18 cellular contexts compared by ENCODE assay signal in the genomic region with DNA sequence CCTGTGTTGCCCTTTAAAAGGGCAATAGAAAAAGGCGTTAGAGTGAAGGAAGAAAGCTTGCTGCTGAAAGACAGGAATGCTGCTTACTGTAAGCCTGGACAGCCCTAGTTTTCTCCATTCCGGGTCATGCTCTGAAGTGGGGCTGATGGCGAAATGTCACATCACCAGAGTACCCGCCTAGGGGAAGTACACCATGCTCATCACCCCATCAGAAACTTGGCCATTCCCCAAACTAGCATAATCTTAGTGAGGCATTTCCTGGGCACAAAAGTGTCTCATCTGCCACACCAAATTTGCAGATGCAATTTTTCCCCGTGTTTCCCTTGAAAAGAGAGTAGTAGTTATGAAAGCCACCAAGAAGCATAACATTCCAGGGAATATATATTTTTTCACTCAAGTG. TPM values are rescaled to one million over a fixed set of nuclear protein-coding genes. Genes with fewer than 3 reads are reported as not detected.
DNase-seq lines count a peak whose midpoint lies in the region; ATAC-seq, FAIRE-seq and TF ChIP-seq lines count a peak whose summit lies in the region.
"Had no signal": no experiment of that assay in that cellular context is flagged by ENCODE, and none has a peak within 500 bp of the region (broad histone marks: within the 10 kb centered on the region; RNA-seq: fewer than 3 reads in every experiment).

No MANE protein-coding gene starts in this region.

- H3K4me3 ChIP-seq in kidney (ENCODE audit: low read length in 2 of 2) (no peak overlapping the region), tibial artery (no peak overlapping the region)
- H3K4me3 ChIP-seq: smooth muscle cell, upper lobe of left lung had no signal

- H3K4me1 ChIP-seq in kidney (ENCODE audit: control insufficient read depth in 1 of 2, insufficient read depth in 1 of 2, low read depth in 1 of 2, low read length in 2 of 2) (no peaks in the 10 kb centered on the region), tibial artery (no peaks in the 10 kb centered on the region)
- H3K4me1 ChIP-seq: upper lobe of left lung had no signal

- H3K9me3 Mint-ChIP-seq in activated naive CD4-positive, alpha-beta T cell treated with anti-CD3 and anti-CD28 coated beads for 36 hours, result peaks cover 2% of the 10 kb centered on the region
- H3K9me3 Mint-ChIP-seq in activated T-helper 17 cell treated with anti-CD3 and anti-CD28 coated beads, Interleukin-2, amount 50 U/mL, for 72 hours, result no peaks in the 10 kb centered on the region
- H3K9me3 Mint-ChIP-seq: nephron had no signal

- FAIRE-seq in kidney (lab: Jason Lieb, UNC), result no peak
- FAIRE-seq: keratinocyte had no signal

- peak; percentile 34 for ATAC-seq in activated T-helper 17 cell treated with anti-CD3 and anti-CD28 coated beads, Interleukin-2, amount 50 U/mL, for 72 hours (replicated peaks)
- ATAC-seq in GM18909 (IDR thresholded peaks at IDR 0.05; ENCODE audit: poor library complexity, unreplicated experiment), result no peak
- no peak for ATAC-seq in HG03521 (IDR thresholded peaks at IDR 0.05; ENCODE audit: unreplicated experiment)
- ATAC-seq: activated naive CD4-positive, alpha-beta T cell treated with anti-CD3 and anti-CD28 coated beads, Interleukin-2, amount 50 U/mL, for 72 hours; esophagus mucosa; HCT116 had no signal

- H3K27me3 ChIP-seq in tibial artery, result no peaks in the 10 kb centered on the region
- H3K27me3 ChIP-seq: upper lobe of left lung had no signal

- CTCF ChIA-PET in activated naive CD4-positive, alpha-beta T cell treated with anti-CD3 and anti-CD28 coated beads for 36 hours (lab: Charles Lee), result no interaction called here

- H3K27ac ChIP-seq in kidney (ENCODE audit: low read depth in 2 of 2, low read length in 2 of 2) (no peak overlapping the region), tibial artery (no peak overlapping the region)
- H3K27ac ChIP-seq: upper lobe of left lung had no signal

- no peak overlapping the region for H3K27ac Mint-ChIP-seq in activated naive CD4-positive, alpha-beta T cell treated with anti-CD3 and anti-CD28 coated beads for 36 hours
- H3K27ac Mint-ChIP-seq in activated T-helper 17 cell treated with anti-CD3 and anti-CD28 coated beads, Interleukin-2, amount 50 U/mL, for 72 hours, result no peak overlapping the region
- H3K27ac Mint-ChIP-seq: activated naive CD4-positive, alpha-beta T cell treated with anti-CD3 and anti-CD28 coated beads, Interleukin-2, amount 50 U/mL, for 72 hours; nephron; T-helper 2 cell treated with Interferon-gamma antibody and Interleukin-4, amounts not matched to agents 5 μg/mL and 100 μg/mL, for 36 hours had no signal

- no peaks in the 10 kb centered on the region for H3K36me3 ChIP-seq in kidney (ENCODE audit: control insufficient read depth in 1 of 2, insufficient read depth in 2 of 2, low read length in 2 of 2)
- no peaks in the 10 kb centered on the region for H3K36me3 ChIP-seq in tibial artery
- H3K36me3 ChIP-seq: upper lobe of left lung had no signal

- peaks cover 17% of the 10 kb centered on the region for H3K4me1 Mint-ChIP-seq in activated naive CD4-positive, alpha-beta T cell treated with anti-CD3 and anti-CD28 coated beads for 36 hours (ENCODE audit: low read depth)
- H3K4me1 Mint-ChIP-seq in activated T-helper 17 cell treated with anti-CD3 and anti-CD28 coated beads, Interleukin-2, amount 50 U/mL, for 72 hours, result peaks cover 3% of the 10 kb centered on the region
- H3K4me1 Mint-ChIP-seq: nephron had no signal

- H3K9ac ChIP-seq in kidney (ENCODE audit: low read length in 2 of 2), result no peak overlapping the region

- intact Hi-C loops in activated naive CD4-positive, alpha-beta T cell treated with anti-CD3 and anti-CD28 coated beads for 36 hours (cut with micrococcal nuclease), result no loop called here
- intact Hi-C loops in kidney (cut with DNase I), result no loop called here
- intact Hi-C loops in tibial artery (cut with DNase I; ENCODE audit: low total_unique reads), result no loop called here

- H3K4me3 Mint-ChIP-seq in activated naive CD4-positive, alpha-beta T cell treated with anti-CD3 and anti-CD28 coated beads for 36 hours, result no peak overlapping the region
- H3K4me3 Mint-ChIP-seq in activated T-helper 17 cell treated with anti-CD3 and anti-CD28 coated beads, Interleukin-2, amount 50 U/mL, for 72 hours, result no peak overlapping the region
- H3K4me3 Mint-ChIP-seq: nephron; T-helper 2 cell treated with Interferon-gamma antibody and Interleukin-4, amounts not matched to agents 5 μg/mL and 100 μg/mL, for 36 hours had no signal

- H3K27me3 Mint-ChIP-seq in activated naive CD4-positive, alpha-beta T cell treated with anti-CD3 and anti-CD28 coated beads for 36 hours (ENCODE audit: low read depth), result no peaks in the 10 kb centered on the region
- H3K27me3 Mint-ChIP-seq in activated T-helper 17 cell treated with anti-CD3 and anti-CD28 coated beads, Interleukin-2, amount 50 U/mL, for 72 hours, result no peaks in the 10 kb centered on the region

- H3K36me3 Mint-ChIP-seq in activated naive CD4-positive, alpha-beta T cell treated with anti-CD3 and anti-CD28 coated beads for 36 hours (ENCODE audit: low read depth), result no peaks in the 10 kb centered on the region
- no peaks in the 10 kb centered on the region for H3K36me3 Mint-ChIP-seq in activated T-helper 17 cell treated with anti-CD3 and anti-CD28 coated beads, Interleukin-2, amount 50 U/mL, for 72 hours (ENCODE audit: low read depth)

- TF ChIP-seq CTCF in kidney (IDR thresholded peaks at IDR 0.05; ENCODE audit: borderline replicate concordance, extremely low read depth, insufficient read depth), result no peak
- TF ChIP-seq CTCF in tibial artery (IDR thresholded peaks at IDR 0.05), result no peak

- DNase-seq in activated naive CD4-positive, alpha-beta T cell treated with anti-CD3 and anti-CD28 coated beads for 36 hours, result peak; percentile 14
- no peak for DNase-seq in activated naive CD4-positive, alpha-beta T cell treated with Interleukin-2 at 50 U/mL for 16 hours
- DNase-seq in kidney, result peak; percentile 12
- peak; percentile 61 to 71 for DNase-seq in tibial artery
- no peak for DNase-seq in stimulated activated naive CD4-positive, alpha-beta T cell (lab: John Stamatoyannopoulos, UW)
- DNase-seq: ACHN, OCI-M1 had no signal

- H3K9me3 ChIP-seq in kidney (ENCODE audit: control insufficient read depth in 1 of 2, low read length in 2 of 2) (no peaks in the 10 kb centered on the region), tibial artery (no peaks in the 10 kb centered on the region)
- H3K9me3 ChIP-seq: upper lobe of left lung had no signal

RNA-seq across cellular contexts. Expression of gene CAMK2D, which starts 47.8 kb away (rescaled TPM):
- total RNA-seq in activated naive CD4-positive, alpha-beta T cell treated with anti-CD3 and anti-CD28 coated beads for 36 hours, result 10 to 100 TPM; 75.7 to 78.3 TPM
- total RNA-seq in activated T-helper 17 cell treated with anti-CD3 and anti-CD28 coated beads, Interleukin-2, amount 50 U/mL, for 72 hours, result 10 to 100 TPM; 41.5 to 42.4 TPM
- 34.7 TPM for total RNA-seq in kidney
- 9.1 TPM for polyA plus RNA-seq in kidney (ENCODE audit: insufficient read depth, low read depth, low replicate concordance)

Comparison
In these comparisons a context has a peak if more than half of its experiments do, and no peak if none do; other contexts are left out.
1. DNase-seq: peak in activated naive CD4-positive, alpha-beta T cell treated with anti-CD3 and anti-CD28 coated beads for 36 hours (single experiment), kidney (single experiment) and tibial artery (2 of 2); none in activated naive CD4-positive, alpha-beta T cell treated with Interleukin-2 at 50 U/mL for 16 hours (single experiment) and stimulated activated naive CD4-positive, alpha-beta T cell (0 of 6).